ENCODE assay signal across 1 cellular context in genomic region chr14:20332946-20333782, GRCh38.
TF ChIP-seq lines count a peak whose summit lies in the region.

CCNB1IP1 (minus strand) TSS chr14:20333279; CDS start chr14:20316523, 16,756 bp downstream.

TF ChIP-seq in HepG2, 621 proteins besides CTCF, POLR2A, EP300 and RAD21 (continued from another document and continues in another):
- TF ChIP-seq ZNF260 (CRISPR knock-in tag; IDR thresholded peaks at IDR 0.05; ENCODE audit: borderline replicate concordance, low read depth), result no peak
- TF ChIP-seq ZNF597 (CRISPR knock-in tag; IDR thresholded peaks at IDR 0.05), result no peak
- TF ChIP-seq SSRP1 (CRISPR knock-in tag; IDR thresholded peaks at IDR 0.05), result no peak
- no peak for TF ChIP-seq SMAD1 (CRISPR knock-in tag; IDR thresholded peaks at IDR 0.05; ENCODE audit: borderline replicate concordance, low read depth)
- TF ChIP-seq, protein P1, sequence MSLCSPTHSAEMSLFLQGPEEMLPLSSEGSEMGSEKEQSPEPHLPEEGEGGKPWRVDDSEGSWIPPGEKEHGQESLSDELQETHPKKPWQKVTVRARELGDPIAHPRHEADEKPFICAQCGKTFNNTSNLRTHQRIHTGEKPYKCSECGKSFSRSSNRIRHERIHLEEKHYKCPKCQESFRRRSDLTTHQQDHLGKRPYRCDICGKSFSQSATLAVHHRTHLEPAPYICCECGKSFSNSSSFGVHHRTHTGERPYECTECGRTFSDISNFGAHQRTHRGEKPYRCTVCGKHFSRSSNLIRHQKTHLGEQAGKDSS (CRISPR knock-in tag; IDR thresholded peaks at IDR 0.05; ENCODE audit: borderline replicate concordance, low read depth), result no peak
- peak; percentile 88 for TF ChIP-seq POLR2G (IDR thresholded peaks at IDR 0.05; ENCODE audit: low read depth, low read length)
- TF ChIP-seq ZC3H13 (CRISPR knock-in tag; IDR thresholded peaks at IDR 0.05), result no peak
- no peak for TF ChIP-seq ZFP82 (CRISPR knock-in tag; IDR thresholded peaks at IDR 0.05; ENCODE audit: borderline replicate concordance)
- TF ChIP-seq TFAP4 (IDR thresholded peaks at IDR 0.05; ENCODE audit: borderline replicate concordance, low read depth), result no peak
- no peak; the same call in 1 of the 2 replicates for TF ChIP-seq ZKSCAN8 (CRISPR knock-in tag; IDR thresholded peaks at IDR 0.05; ENCODE audit: borderline replicate concordance)
- TF ChIP-seq XRCC5 (optimal IDR thresholded peaks at IDR 0.05; ENCODE audit: low read length), result no peak
- TF ChIP-seq, protein P2, sequence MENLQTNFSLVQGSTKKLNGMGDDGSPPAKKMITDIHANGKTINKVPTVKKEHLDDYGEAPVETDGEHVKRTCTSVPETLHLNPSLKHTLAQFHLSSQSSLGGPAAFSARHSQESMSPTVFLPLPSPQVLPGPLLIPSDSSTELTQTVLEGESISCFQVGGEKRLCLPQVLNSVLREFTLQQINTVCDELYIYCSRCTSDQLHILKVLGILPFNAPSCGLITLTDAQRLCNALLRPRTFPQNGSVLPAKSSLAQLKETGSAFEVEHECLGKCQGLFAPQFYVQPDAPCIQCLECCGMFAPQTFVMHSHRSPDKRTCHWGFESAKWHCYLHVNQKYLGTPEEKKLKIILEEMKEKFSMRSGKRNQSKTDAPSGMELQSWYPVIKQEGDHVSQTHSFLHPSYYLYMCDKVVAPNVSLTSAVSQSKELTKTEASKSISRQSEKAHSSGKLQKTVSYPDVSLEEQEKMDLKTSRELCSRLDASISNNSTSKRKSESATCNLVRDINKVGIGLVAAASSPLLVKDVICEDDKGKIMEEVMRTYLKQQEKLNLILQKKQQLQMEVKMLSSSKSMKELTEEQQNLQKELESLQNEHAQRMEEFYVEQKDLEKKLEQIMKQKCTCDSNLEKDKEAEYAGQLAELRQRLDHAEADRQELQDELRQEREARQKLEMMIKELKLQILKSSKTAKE (CRISPR knock-in tag; IDR thresholded peaks at IDR 0.05; ENCODE audit: borderline replicate concordance), result no peak
- TF ChIP-seq ATF1 (CRISPR knock-in tag; IDR thresholded peaks at IDR 0.05), result peak; percentile 74
- no peak; the same call in 1 of the 2 replicates for TF ChIP-seq NFATC3 (CRISPR knock-in tag; IDR thresholded peaks at IDR 0.05)
- TF ChIP-seq ZNF138 (CRISPR knock-in tag; IDR thresholded peaks at IDR 0.05; ENCODE audit: low read depth), result no peak
- no peak for TF ChIP-seq TP53 (CRISPR knock-in tag; conservative IDR thresholded peaks at IDR 0.05)
- TF ChIP-seq ZNF782 (CRISPR knock-in tag; IDR thresholded peaks at IDR 0.05; ENCODE audit: borderline replicate concordance), result no peak
- no peak for TF ChIP-seq MAFG (CRISPR knock-in tag; IDR thresholded peaks at IDR 0.05)
- no peak for TF ChIP-seq EHMT2 (IDR thresholded peaks at IDR 0.05; ENCODE audit: borderline replicate concordance, low read depth, low read length)
- no peak; the same call in 1 of the 2 replicates for TF ChIP-seq KLF12 (CRISPR knock-in tag; IDR thresholded peaks at IDR 0.05; ENCODE audit: borderline replicate concordance)
- TF ChIP-seq ZNF329 (CRISPR knock-in tag; IDR thresholded peaks at IDR 0.05; ENCODE audit: low read depth), result no peak
- TF ChIP-seq, protein P3, sequence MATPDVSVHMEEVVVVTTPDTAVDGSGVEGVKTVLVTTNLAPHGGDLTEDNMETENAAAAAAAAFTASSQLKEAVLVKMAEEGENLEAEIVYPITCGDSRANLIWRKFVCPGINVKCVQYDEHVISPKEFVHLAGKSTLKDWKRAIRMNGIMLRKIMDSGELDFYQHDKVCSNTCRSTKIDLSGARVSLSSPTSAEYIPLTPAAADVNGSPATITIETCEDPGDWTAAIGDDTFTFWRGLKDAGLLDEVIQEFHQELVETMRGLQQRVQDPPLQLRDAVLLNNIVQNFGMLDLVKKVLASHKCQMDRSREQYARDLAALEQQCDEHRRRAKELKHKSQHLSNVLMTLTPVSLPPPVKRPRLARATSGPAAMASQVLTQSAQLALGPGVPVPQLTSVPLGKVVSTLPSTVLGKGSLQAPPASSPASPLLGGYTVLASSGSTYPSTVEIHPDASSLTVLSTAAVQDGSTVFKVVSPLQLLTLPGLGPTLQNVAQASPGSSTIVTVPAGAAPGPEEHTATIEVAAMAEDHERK (CRISPR knock-in tag; IDR thresholded peaks at IDR 0.05; ENCODE audit: low read depth), result no peak
- TF ChIP-seq PHF20 (CRISPR knock-in tag; IDR thresholded peaks at IDR 0.05), result peak; percentile 69
- TF ChIP-seq ZNF136 (CRISPR knock-in tag; IDR thresholded peaks at IDR 0.05; ENCODE audit: low read depth), result 0 out of 2 replicates have a peak, but pooled peaks have one; percentile 63
- no peak for TF ChIP-seq JARID2 (CRISPR knock-in tag; IDR thresholded peaks at IDR 0.05; ENCODE audit: insufficient replicate concordance)
- no peak for TF ChIP-seq KAT2B (IDR thresholded peaks at IDR 0.05; ENCODE audit: borderline replicate concordance, low read depth, low read length)
- 0 out of 2 replicates have a peak, but pooled peaks have one; percentile 30 for TF ChIP-seq ZNF563 (CRISPR knock-in tag; IDR thresholded peaks at IDR 0.05)
- no peak for TF ChIP-seq MAZ (IDR thresholded peaks at IDR 0.05; ENCODE audit: borderline replicate concordance, low read depth, low read length)
- TF ChIP-seq MAZ (CRISPR knock-in tag; IDR thresholded peaks at IDR 0.05; ENCODE audit: low read depth), result peak; percentile 23; the same call in 1 of the 2 replicates
- TF ChIP-seq, protein P4, sequence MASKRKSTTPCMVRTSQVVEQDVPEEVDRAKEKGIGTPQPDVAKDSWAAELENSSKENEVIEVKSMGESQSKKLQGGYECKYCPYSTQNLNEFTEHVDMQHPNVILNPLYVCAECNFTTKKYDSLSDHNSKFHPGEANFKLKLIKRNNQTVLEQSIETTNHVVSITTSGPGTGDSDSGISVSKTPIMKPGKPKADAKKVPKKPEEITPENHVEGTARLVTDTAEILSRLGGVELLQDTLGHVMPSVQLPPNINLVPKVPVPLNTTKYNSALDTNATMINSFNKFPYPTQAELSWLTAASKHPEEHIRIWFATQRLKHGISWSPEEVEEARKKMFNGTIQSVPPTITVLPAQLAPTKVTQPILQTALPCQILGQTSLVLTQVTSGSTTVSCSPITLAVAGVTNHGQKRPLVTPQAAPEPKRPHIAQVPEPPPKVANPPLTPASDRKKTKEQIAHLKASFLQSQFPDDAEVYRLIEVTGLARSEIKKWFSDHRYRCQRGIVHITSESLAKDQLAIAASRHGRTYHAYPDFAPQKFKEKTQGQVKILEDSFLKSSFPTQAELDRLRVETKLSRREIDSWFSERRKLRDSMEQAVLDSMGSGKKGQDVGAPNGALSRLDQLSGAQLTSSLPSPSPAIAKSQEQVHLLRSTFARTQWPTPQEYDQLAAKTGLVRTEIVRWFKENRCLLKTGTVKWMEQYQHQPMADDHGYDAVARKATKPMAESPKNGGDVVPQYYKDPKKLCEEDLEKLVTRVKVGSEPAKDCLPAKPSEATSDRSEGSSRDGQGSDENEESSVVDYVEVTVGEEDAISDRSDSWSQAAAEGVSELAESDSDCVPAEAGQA (IDR thresholded peaks at IDR 0.05; ENCODE audit: low read depth), result no peak
- TF ChIP-seq, protein P4 (CRISPR knock-in tag; IDR thresholded peaks at IDR 0.05; ENCODE audit: borderline replicate concordance), result no peak
- TF ChIP-seq ZIK1 (CRISPR knock-in tag; IDR thresholded peaks at IDR 0.05; ENCODE audit: borderline replicate concordance, low read depth), result no peak
- no peak for TF ChIP-seq SP1 (IDR thresholded peaks at IDR 0.05)
- no peak for TF ChIP-seq SP1 (CRISPR knock-in tag; IDR thresholded peaks at IDR 0.05)
- TF ChIP-seq TBX3 (IDR thresholded peaks at IDR 0.05; ENCODE audit: borderline replicate concordance), result no peak
- 0 out of 2 replicates have a peak, but pooled peaks have one; percentile 13 for TF ChIP-seq KAT7 (CRISPR knock-in tag; IDR thresholded peaks at IDR 0.05; ENCODE audit: borderline replicate concordance)
- TF ChIP-seq, protein P5, sequence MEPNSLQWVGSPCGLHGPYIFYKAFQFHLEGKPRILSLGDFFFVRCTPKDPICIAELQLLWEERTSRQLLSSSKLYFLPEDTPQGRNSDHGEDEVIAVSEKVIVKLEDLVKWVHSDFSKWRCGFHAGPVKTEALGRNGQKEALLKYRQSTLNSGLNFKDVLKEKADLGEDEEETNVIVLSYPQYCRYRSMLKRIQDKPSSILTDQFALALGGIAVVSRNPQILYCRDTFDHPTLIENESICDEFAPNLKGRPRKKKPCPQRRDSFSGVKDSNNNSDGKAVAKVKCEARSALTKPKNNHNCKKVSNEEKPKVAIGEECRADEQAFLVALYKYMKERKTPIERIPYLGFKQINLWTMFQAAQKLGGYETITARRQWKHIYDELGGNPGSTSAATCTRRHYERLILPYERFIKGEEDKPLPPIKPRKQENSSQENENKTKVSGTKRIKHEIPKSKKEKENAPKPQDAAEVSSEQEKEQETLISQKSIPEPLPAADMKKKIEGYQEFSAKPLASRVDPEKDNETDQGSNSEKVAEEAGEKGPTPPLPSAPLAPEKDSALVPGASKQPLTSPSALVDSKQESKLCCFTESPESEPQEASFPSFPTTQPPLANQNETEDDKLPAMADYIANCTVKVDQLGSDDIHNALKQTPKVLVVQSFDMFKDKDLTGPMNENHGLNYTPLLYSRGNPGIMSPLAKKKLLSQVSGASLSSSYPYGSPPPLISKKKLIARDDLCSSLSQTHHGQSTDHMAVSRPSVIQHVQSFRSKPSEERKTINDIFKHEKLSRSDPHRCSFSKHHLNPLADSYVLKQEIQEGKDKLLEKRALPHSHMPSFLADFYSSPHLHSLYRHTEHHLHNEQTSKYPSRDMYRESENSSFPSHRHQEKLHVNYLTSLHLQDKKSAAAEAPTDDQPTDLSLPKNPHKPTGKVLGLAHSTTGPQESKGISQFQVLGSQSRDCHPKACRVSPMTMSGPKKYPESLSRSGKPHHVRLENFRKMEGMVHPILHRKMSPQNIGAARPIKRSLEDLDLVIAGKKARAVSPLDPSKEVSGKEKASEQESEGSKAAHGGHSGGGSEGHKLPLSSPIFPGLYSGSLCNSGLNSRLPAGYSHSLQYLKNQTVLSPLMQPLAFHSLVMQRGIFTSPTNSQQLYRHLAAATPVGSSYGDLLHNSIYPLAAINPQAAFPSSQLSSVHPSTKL (CRISPR knock-in tag; IDR thresholded peaks at IDR 0.05), result peak; percentile 57
- TF ChIP-seq SP5 (CRISPR knock-in tag; IDR thresholded peaks at IDR 0.05; ENCODE audit: borderline replicate concordance, low read depth), result peak; percentile 92
- TF ChIP-seq, protein P6, sequence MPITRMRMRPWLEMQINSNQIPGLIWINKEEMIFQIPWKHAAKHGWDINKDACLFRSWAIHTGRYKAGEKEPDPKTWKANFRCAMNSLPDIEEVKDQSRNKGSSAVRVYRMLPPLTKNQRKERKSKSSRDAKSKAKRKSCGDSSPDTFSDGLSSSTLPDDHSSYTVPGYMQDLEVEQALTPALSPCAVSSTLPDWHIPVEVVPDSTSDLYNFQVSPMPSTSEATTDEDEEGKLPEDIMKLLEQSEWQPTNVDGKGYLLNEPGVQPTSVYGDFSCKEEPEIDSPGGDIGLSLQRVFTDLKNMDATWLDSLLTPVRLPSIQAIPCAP (CRISPR knock-in tag; IDR thresholded peaks at IDR 0.05; ENCODE audit: low read depth), result no peak
- peak; percentile 76 for TF ChIP-seq ZFX (CRISPR knock-in tag; IDR thresholded peaks at IDR 0.05; ENCODE audit: low read depth)
- peak; percentile 51; the same call in 1 of the 2 replicates for TF ChIP-seq ZNF33A (CRISPR knock-in tag; IDR thresholded peaks at IDR 0.05; ENCODE audit: borderline replicate concordance)
- no peak for TF ChIP-seq ZNF30 (CRISPR knock-in tag; IDR thresholded peaks at IDR 0.05)
- no peak for TF ChIP-seq ZNF546 (CRISPR knock-in tag; conservative IDR thresholded peaks at IDR 0.05)
- no peak for TF ChIP-seq FOXK2 (IDR thresholded peaks at IDR 0.05)
- TF ChIP-seq YEATS4 (CRISPR knock-in tag; IDR thresholded peaks at IDR 0.05; ENCODE audit: borderline replicate concordance), result peak; percentile 73
- TF ChIP-seq MYPOP (CRISPR knock-in tag; IDR thresholded peaks at IDR 0.05), result no peak; the same call in 1 of the 2 replicates
